Comparison of ENCODE assay signal across 32 cellular contexts in the genomic region with DNA sequence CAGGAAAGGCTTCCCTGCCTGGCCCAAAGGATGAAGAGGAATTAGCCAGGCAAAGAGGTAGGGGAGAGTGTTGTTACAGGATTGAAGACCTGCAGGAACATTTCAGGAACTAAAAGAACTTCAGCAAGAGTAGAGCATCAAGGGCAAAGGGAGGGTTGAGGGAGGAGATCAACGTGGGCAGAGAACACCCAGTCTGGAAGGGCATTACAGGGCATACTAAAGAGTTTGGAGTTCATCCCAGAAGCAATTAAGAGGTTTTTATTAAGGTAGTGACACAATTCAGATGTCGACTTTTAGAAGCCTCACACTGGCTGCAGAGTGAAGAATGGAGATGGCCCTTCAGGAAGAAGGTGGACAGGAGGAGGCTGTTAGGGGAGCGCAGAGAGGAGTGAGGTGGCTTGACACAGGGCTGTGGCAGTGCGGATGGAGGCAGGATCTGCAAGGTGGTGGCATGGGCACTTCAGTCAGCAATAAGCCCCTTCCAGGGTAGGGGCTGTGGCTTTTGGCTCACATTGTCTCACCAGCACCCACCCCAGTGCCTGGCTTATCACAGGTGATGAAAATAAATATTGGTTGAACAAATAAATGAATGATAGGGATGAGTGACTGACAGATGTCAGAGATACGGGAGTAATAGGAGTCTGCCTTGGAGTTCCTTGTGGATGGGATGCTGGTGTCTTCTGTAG. TPM values are rescaled to one million over a fixed set of nuclear protein-coding genes. Genes with fewer than 3 reads are reported as not detected.
"Had no signal": no experiment of that assay in that cellular context is flagged by ENCODE, and none has a peak within 500 bp of the region (broad histone marks: within the 10 kb centered on the region; RNA-seq: fewer than 3 reads in every experiment).

No MANE protein-coding gene starts in this region.

- H3K4me3 Mint-ChIP-seq: activated CD4-positive, alpha-beta T cell treated with anti-CD3 and anti-CD28 coated beads for 36 hours; activated CD4-positive, alpha-beta T cell treated with anti-CD3 and anti-CD28 coated beads, Interleukin-2, amount 10 ng/mL, durations not matched to agents 7 days and 5 days; activated CD8-positive, alpha-beta T cell treated with anti-CD3 and anti-CD28 coated beads, Interleukin-2, amount 10 ng/mL, durations not matched to agents 7 days and 5 days; activated naive CD4-positive, alpha-beta T cell treated with anti-CD3 and anti-CD28 coated beads for 36 hours; activated T-cell treated with anti-CD3 and anti-CD28 coated beads, Interleukin-2, amount 50 U/mL, for 24 hours; activated T-helper 1 cell treated with anti-CD3 and anti-CD28 coated beads, Interleukin-12 subunit alpha, Interleukin-12 subunit beta, Interleukin-2, Interleukin-4 antibody, amounts not matched to agents 30 ng/mL and 10 ng/mL and 1 ng/mL, durations not matched to agents 14 hours and 24 hours and 36 hours; T-helper 1 cell treated with Interleukin-12 subunit alpha and Interleukin-12 subunit beta and Interleukin-4 antibody, amounts not matched to agents 30 μg/mL and 1 μg/mL, for 36 hours; T-helper 2 cell treated with Interferon-gamma antibody and Interleukin-4, amounts not matched to agents 5 μg/mL and 100 μg/mL, for 36 hours; WTC11 had no signal

- ATAC-seq: activated CD4-positive, alpha-beta T cell treated with anti-CD3 and anti-CD28 coated beads for 36 hours; activated CD4-positive, CD25-positive, alpha-beta regulatory T cell treated with anti-CD3 and anti-CD28 coated beads, Interleukin-2, amount 50 U/mL, for 24 hours; activated CD8-positive, alpha-beta T cell treated with anti-CD3 and anti-CD28 coated beads, Interleukin-2, amount 10 ng/mL, durations not matched to agents 7 days and 5 days; activated naive CD4-positive, alpha-beta T cell treated with anti-CD3 and anti-CD28 coated beads, Interleukin-2, amount 50 U/mL, for 72 hours; body of pancreas; WTC11 had no signal

- H3K9me3 ChIP-seq: adrenal gland, body of pancreas, breast epithelium, SJSA1 had no signal

- H3K27me3 ChIP-seq: adrenal gland, body of pancreas, breast epithelium, SJSA1 had no signal

- H3K4me3 ChIP-seq: adrenal gland, body of pancreas, breast epithelium, SJSA1 had no signal

- H3K4me1 ChIP-seq: adrenal gland, body of pancreas, breast epithelium, SJSA1 had no signal

- H3K27ac ChIP-seq: adrenal gland, body of pancreas, breast epithelium, KMS-11, SJSA1 had no signal

- H3K4me1 Mint-ChIP-seq: activated CD4-positive, alpha-beta T cell treated with anti-CD3 and anti-CD28 coated beads for 36 hours; activated CD4-positive, alpha-beta T cell treated with anti-CD3 and anti-CD28 coated beads, Interleukin-2, amount 10 ng/mL, durations not matched to agents 7 days and 5 days had no signal

- DNase-seq: activated CD4-positive, alpha-beta T cell treated with anti-CD3 and anti-CD28 coated beads for 36 hours; activated CD4-positive, alpha-beta T cell treated with anti-CD3 and anti-CD28 coated beads, Interleukin-2, amount 10 ng/mL, durations not matched to agents 7 days and 5 days; activated CD4-positive, alpha-beta T cell treated with anti-CD3 and anti-CD28 coated beads, Interleukin-2, amount 50 U/mL, for 48 hours; activated CD8-positive, alpha-beta T cell treated with anti-CD3 and anti-CD28 coated beads, Interleukin-2, amount 10 ng/mL, durations not matched to agents 7 days and 5 days; activated gamma-delta T cell treated with Interleukin-2 at 50 U/mL for 16 hours; activated naive CD4-positive, alpha-beta T cell treated with anti-CD3 and anti-CD28 coated beads for 36 hours; activated T-cell treated with anti-CD3 and anti-CD28 coated beads, Interleukin-2, amount 50 U/mL, for 24 hours; adrenal gland; body of pancreas; MM.1S; MV-4-11; NCI-H1092; NCI-H1436 treated with DMSO at 0.1 percent for 48 hours; NCI-H1694 treated with DMSO at 0.1 percent for 48 hours; NCI-H2029; NCI-H345; NCI-H524 treated with DMSO at 0.1 percent for 48 hours; SHP77 treated with DMSO at 0.1 percent for 48 hours; SK-N-SH had no signal

- H3K27ac Mint-ChIP-seq: activated CD4-positive, alpha-beta T cell treated with anti-CD3 and anti-CD28 coated beads for 36 hours; activated CD4-positive, alpha-beta T cell treated with anti-CD3 and anti-CD28 coated beads, Interleukin-2, amount 10 ng/mL, durations not matched to agents 7 days and 5 days; activated CD8-positive, alpha-beta T cell treated with anti-CD3 and anti-CD28 coated beads, Interleukin-2, amount 10 ng/mL, durations not matched to agents 7 days and 5 days; activated naive CD4-positive, alpha-beta T cell treated with anti-CD3 and anti-CD28 coated beads for 36 hours; activated naive CD4-positive, alpha-beta T cell treated with anti-CD3 and anti-CD28 coated beads, Interleukin-2, amount 50 U/mL, for 72 hours; activated T-cell treated with anti-CD3 and anti-CD28 coated beads, Interleukin-2, amount 50 U/mL, for 24 hours; activated T-helper 1 cell treated with anti-CD3 and anti-CD28 coated beads, Interleukin-12 subunit alpha, Interleukin-12 subunit beta, Interleukin-2, Interleukin-4 antibody, amounts not matched to agents 30 ng/mL and 10 ng/mL and 1 ng/mL, durations not matched to agents 14 hours and 24 hours and 36 hours; T-helper 1 cell treated with Interleukin-12 subunit alpha and Interleukin-12 subunit beta and Interleukin-4 antibody, amounts not matched to agents 30 μg/mL and 1 μg/mL, for 36 hours; T-helper 2 cell treated with Interferon-gamma antibody and Interleukin-4, amounts not matched to agents 5 μg/mL and 100 μg/mL, for 36 hours; WTC11 had no signal

- H3K36me3 ChIP-seq: adrenal gland, breast epithelium, SJSA1 had no signal

RNA-seq across cellular contexts. Expression of a gene that starts 24.9 kb away (rescaled TPM):
- total RNA-seq: activated CD4-positive, alpha-beta T cell treated with anti-CD3 and anti-CD28 coated beads for 36 hours; activated CD4-positive, alpha-beta T cell treated with anti-CD3 and anti-CD28 coated beads, Interleukin-2, amount 10 ng/mL, durations not matched to agents 7 days and 5 days; activated CD8-positive, alpha-beta T cell treated with anti-CD3 and anti-CD28 coated beads, Interleukin-2, amount 10 ng/mL, durations not matched to agents 7 days and 5 days; activated naive CD4-positive, alpha-beta T cell treated with anti-CD3 and anti-CD28 coated beads for 36 hours; activated naive CD4-positive, alpha-beta T cell treated with anti-CD3 and anti-CD28 coated beads, Interleukin-2, amount 50 U/mL, for 72 hours; activated T-helper 1 cell treated with anti-CD3 and anti-CD28 coated beads, Interleukin-12 subunit alpha, Interleukin-12 subunit beta, Interleukin-2, Interleukin-4 antibody, amounts not matched to agents 30 ng/mL and 10 ng/mL and 1 ng/mL, durations not matched to agents 14 hours and 24 hours and 36 hours; astrocyte; body of pancreas; LHCN-M2; NCI-H460; OCI-LY7; SJSA1; WTC11 had no signal
- polyA plus RNA-seq: SK-N-SH had no signal

RNA-seq across cellular contexts. Expression of a gene that starts 51.3 kb away (rescaled TPM):
- total RNA-seq: activated CD4-positive, alpha-beta T cell treated with anti-CD3 and anti-CD28 coated beads for 36 hours; activated CD4-positive, alpha-beta T cell treated with anti-CD3 and anti-CD28 coated beads, Interleukin-2, amount 10 ng/mL, durations not matched to agents 7 days and 5 days; activated CD8-positive, alpha-beta T cell treated with anti-CD3 and anti-CD28 coated beads, Interleukin-2, amount 10 ng/mL, durations not matched to agents 7 days and 5 days; activated naive CD4-positive, alpha-beta T cell treated with anti-CD3 and anti-CD28 coated beads for 36 hours; activated naive CD4-positive, alpha-beta T cell treated with anti-CD3 and anti-CD28 coated beads, Interleukin-2, amount 50 U/mL, for 72 hours; activated T-helper 1 cell treated with anti-CD3 and anti-CD28 coated beads, Interleukin-12 subunit alpha, Interleukin-12 subunit beta, Interleukin-2, Interleukin-4 antibody, amounts not matched to agents 30 ng/mL and 10 ng/mL and 1 ng/mL, durations not matched to agents 14 hours and 24 hours and 36 hours; NCI-H460; SJSA1 had no signal
- polyA plus RNA-seq: SK-N-SH had no signal
